ENCODE assay signal across 20 cellular contexts in the genomic region with DNA sequence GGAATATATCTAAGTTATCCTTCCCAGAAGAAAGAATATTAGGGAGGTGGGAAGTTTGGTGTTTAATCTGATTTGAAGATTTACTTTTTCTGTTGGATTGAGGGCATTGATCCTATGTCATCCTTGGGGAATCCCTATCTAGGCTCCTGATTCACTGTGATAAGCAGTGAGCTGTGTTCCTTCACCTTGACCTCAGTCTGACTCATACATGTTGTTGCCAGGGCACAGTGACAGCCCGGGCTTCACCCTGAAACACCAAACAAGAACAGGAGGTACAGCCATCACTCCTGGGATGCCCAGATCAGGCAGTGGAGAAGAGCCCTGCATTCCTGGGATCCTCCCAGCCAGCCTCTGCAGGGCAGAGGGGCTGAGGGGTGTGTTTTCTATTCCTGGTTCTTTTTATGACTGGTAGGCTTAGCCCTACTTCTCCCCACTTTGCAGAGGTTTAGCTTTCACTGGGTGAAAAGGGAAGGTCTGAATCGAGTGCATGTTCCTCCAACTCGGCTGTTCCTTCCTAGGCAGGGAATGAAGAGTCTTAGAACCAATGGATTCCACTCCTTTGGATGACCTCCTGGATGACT. TPM values are rescaled to one million over a fixed set of nuclear protein-coding genes. Genes with fewer than 3 reads are reported as not detected.
DNase-seq lines count a peak whose midpoint lies in the region; ATAC-seq and TF ChIP-seq lines count a peak whose summit lies in the region.
"Had no signal": no experiment of that assay in that cellular context is flagged by ENCODE, and none has a peak within 500 bp of the region (broad histone marks: within the 10 kb centered on the region; RNA-seq: fewer than 3 reads in every experiment).

No MANE protein-coding gene starts in this region.

- H3K4me3 ChIP-seq in IMR-90 (ENCODE audit: insufficient read depth, low read depth, low read length) (no peak overlapping the region), WERI-Rb-1 (ENCODE audit: low read depth, low read length) (no peak overlapping the region)
- H3K4me3 ChIP-seq: BLaER1 treated with 17β-estradiol and CSF1 and Interleukin-3, amounts not matched to agents 10 nM and 100 nM; esophagus muscularis mucosa; heart left ventricle; ovary; skin epidermis; tibial artery had no signal

- H3K79me1 ChIP-seq in IMR-90 (ENCODE audit: low read depth in 1 of 2, low read length in 2 of 2): peaks cover 3 to 28% of the 10 kb centered on the region in 2 experiments; a peak in 3 of 4 replicates

- dilution Hi-C loops in IMR-90 (cut with HindIII; ENCODE audit: low sequenced_read_pairs, unreplicated experiment): no loop called here

- intact Hi-C loops in IMR-90 (cut with micrococcal nuclease): no loop called here

- H3K36me3 ChIP-seq in IMR-90 (ENCODE audit: control insufficient read depth, insufficient read depth, low read length) (no peaks in the 10 kb centered on the region), WERI-Rb-1 (peaks cover 3% of the 10 kb centered on the region)
- H3K36me3 ChIP-seq: esophagus muscularis mucosa, heart left ventricle, ovary, tibial artery had no signal

- ATAC-seq in IMR-90 (ENCODE audit: low read depth): no peak
- no peak for ATAC-seq in WTC11
- ATAC-seq: heart left ventricle had no signal

- no peaks in the 10 kb centered on the region for H3K27me3 ChIP-seq in IMR-90 (ENCODE audit: control insufficient read depth, insufficient read depth, low read length)
- no peaks in the 10 kb centered on the region for H3K27me3 ChIP-seq in WERI-Rb-1 (ENCODE audit: insufficient read depth, low read depth, severe bottlenecking)
- H3K27me3 ChIP-seq: BLaER1 treated with 17β-estradiol and CSF1 and Interleukin-3, amounts not matched to agents 10 nM and 100 nM; esophagus muscularis mucosa; heart left ventricle; ovary; tibial artery had no signal

- TF ChIP-seq CTCF in IMR-90 (conservative IDR thresholded peaks at IDR 0.05; ENCODE audit: low read depth, low read length): no peak
- TF ChIP-seq CTCF in WTC11 (IDR thresholded peaks at IDR 0.05): no peak
- no peak for TF ChIP-seq CTCF in WERI-Rb-1 (IDR thresholded peaks at IDR 0.05; ENCODE audit: low read depth, low read length)

- peaks cover 35% of the 10 kb centered on the region for H3K4me1 Mint-ChIP-seq in WTC11

- POLR2A ChIA-PET in IMR-90 (lab: Charles Lee; ENCODE audit: unreplicated experiment) (no interaction called here), WTC11 (lab: Charles Lee) (no interaction called here)

- BruUV-seq in IMR-90 (replicated peaks; lab: Mats Ljungman, UMichigan): no TSS peak

- no peaks in the 10 kb centered on the region for H3K27me3 Mint-ChIP-seq in WTC11 (ENCODE audit: low read depth)

- no peaks in the 10 kb centered on the region for H3K9me3 Mint-ChIP-seq in WTC11

- 0 out of 2 replicates have a peak overlapping the region, but pooled peaks have one; percentile 48 for H3K27ac Mint-ChIP-seq in WTC11

- no peak overlapping the region for H3K9ac ChIP-seq in IMR-90 (ENCODE audit: low read depth, low read length)
- H3K9ac ChIP-seq: BLaER1 treated with 17β-estradiol and CSF1 and Interleukin-3, amounts not matched to agents 10 nM and 100 nM had no signal

- TF ChIP-seq RAD21 in IMR-90 (IDR thresholded peaks at IDR 0.05; ENCODE audit: low read length): no peak

- no peak overlapping the region for H3K23ac ChIP-seq in IMR-90 (ENCODE audit: low read depth, low read length)

- H2BK20ac ChIP-seq in IMR-90 (ENCODE audit: low read depth, low read length): no peak overlapping the region

- H3K9me1 ChIP-seq in IMR-90 (ENCODE audit: insufficient read depth, low read length): no peaks in the 10 kb centered on the region

- H4K20me1 ChIP-seq in IMR-90 (ENCODE audit: insufficient read depth, low read length): peaks cover 11% of the 10 kb centered on the region; the same call in 1 of the 2 replicates

- TF ChIP-seq POLR2A in IMR-90 (IDR thresholded peaks at IDR 0.05; ENCODE audit: low read depth, low read length): no peak

- in situ Hi-C loops in IMR-90 (cut with MboI; ENCODE audit: low sequenced_read_pairs): no loop called here

- no peaks in the 10 kb centered on the region for H3K36me3 Mint-ChIP-seq in WTC11

- no peak overlapping the region for H3K14ac ChIP-seq in IMR-90 (replicated peaks; ENCODE audit: low read depth, low read length)

- 0 out of 2 replicates have a peak, but pooled peaks cover 3% of the 10 kb centered on the region for H3K4me1 ChIP-seq in IMR-90 (ENCODE audit: control insufficient read depth, insufficient read depth, low read length)

- H4K5ac ChIP-seq in IMR-90 (ENCODE audit: low read depth, low read length): no peak overlapping the region

- DNase-seq in ELR (ENCODE audit: low read depth) (peak; percentile 63), IMR-90 (peak; percentile 23), WTC11 (ENCODE audit: low spot score) (no peak), kidney tubule cell (ENCODE audit: low spot score) (peak; percentile 69), NCI-H128 (lab: John Stamatoyannopoulos, UW; ENCODE audit: unreplicated experiment) (no peak), WERI-Rb-1 (no peak), DMS79 treated with DMSO at 0.1 percent for 48 hours (lab: John Stamatoyannopoulos, UW) (no peak), AML-193 (lab: John Stamatoyannopoulos, UW) (no peak)
- DNase-seq: anterior cingulate cortex, cortex of kidney, heart left ventricle, NCI-H1105, NCI-H2171, ovary, Right ventricle myocardium superior, T-helper 2 cell, tibial artery had no signal

- no peak overlapping the region for H3K4me3 Mint-ChIP-seq in WTC11

- CTCF ChIA-PET in IMR-90 (lab: Yijun Ruan, JAX) (no interaction called here), WTC11 (lab: Charles Lee) (interaction anchor here (10.7 kb wide), 1 partner anchor 18 kb away, joined by 187 read pairs; a partner anchor contains a TSS)

- H3K18ac ChIP-seq in IMR-90 (ENCODE audit: low read depth, low read length): no peak overlapping the region

- H3K9me3 ChIP-seq in IMR-90 (ENCODE audit: control insufficient read depth, insufficient read depth, low read length): no peaks in the 10 kb centered on the region
- H3K9me3 ChIP-seq in WERI-Rb-1 (ENCODE audit: severe bottlenecking): no peaks in the 10 kb centered on the region
- H3K9me3 ChIP-seq: BLaER1 treated with 17β-estradiol and CSF1 and Interleukin-3, amounts not matched to agents 10 nM and 100 nM; esophagus muscularis mucosa; heart left ventricle; ovary; tibial artery had no signal

- no peak overlapping the region for H2BK120ac ChIP-seq in IMR-90 (ENCODE audit: low read depth, low read length)

- H3K4me2 ChIP-seq in IMR-90 (ENCODE audit: low read depth, low read length): no peak overlapping the region
- H3K4me2 ChIP-seq: BLaER1 treated with 17β-estradiol and CSF1 and Interleukin-3, amounts not matched to agents 10 nM and 100 nM had no signal

- H2AFZ ChIP-seq in IMR-90 (replicated peaks; ENCODE audit: low read length, poor library complexity): no peak overlapping the region

- no peak overlapping the region for H4K91ac ChIP-seq in IMR-90 (ENCODE audit: insufficient read depth, low read depth, low read length)

- H2AK9ac ChIP-seq in IMR-90 (replicated peaks; ENCODE audit: low read depth, low read length, poor library complexity): no peak overlapping the region

- H2AK5ac ChIP-seq in IMR-90 (ENCODE audit: low read depth, low read length): no peak overlapping the region

- H3K27ac ChIP-seq in IMR-90 (ENCODE audit: insufficient read depth, low read length): no peak overlapping the region
- H3K27ac ChIP-seq in WERI-Rb-1: no peak overlapping the region
- H3K27ac ChIP-seq: BLaER1 treated with 17β-estradiol and CSF1 and Interleukin-3, amounts not matched to agents 10 nM and 100 nM; esophagus muscularis mucosa; heart left ventricle; ovary; skin epidermis; tibial artery had no signal

- H3K4ac ChIP-seq in IMR-90 (ENCODE audit: low read depth, low read length): no peak overlapping the region

- WGBS in IMR-90 (ENCODE audit: extremely low coverage in 2 of 2, insufficient read length in 1 of 2), 2 experiments: no CpG with 5 or more reads among the region's 3 CpGs

- H3K56ac ChIP-seq in IMR-90 (ENCODE audit: extremely low read depth, insufficient read depth, low read length): no peak overlapping the region

- no peak overlapping the region for H2BK5ac ChIP-seq in IMR-90 (ENCODE audit: low read depth, low read length, poor library complexity, severe bottlenecking)

- H4K8ac ChIP-seq in IMR-90 (ENCODE audit: low read depth in 2 of 2, low read length in 2 of 2): no peak overlapping the region

- H2BK15ac ChIP-seq in IMR-90 (ENCODE audit: low read depth, low read length): no peak overlapping the region

TF ChIP-seq in IMR-90, 13 proteins besides CTCF, POLR2A, EP300 and RAD21 (continues in another document):
- no peak for TF ChIP-seq FOS (IDR thresholded peaks at IDR 0.05; ENCODE audit: low read depth, low read length)
- TF ChIP-seq MXI1 (IDR thresholded peaks at IDR 0.05; ENCODE audit: borderline replicate concordance, low read depth, low read length): no peak
- TF ChIP-seq CEBPB (IDR thresholded peaks at IDR 0.05; ENCODE audit: low read depth, low read length): no peak
- no peak for TF ChIP-seq RFX5 (IDR thresholded peaks at IDR 0.05; ENCODE audit: low read depth, low read length)
- TF ChIP-seq CHD1 (IDR thresholded peaks at IDR 0.05; ENCODE audit: low read depth, low read length): no peak

RNA-seq across cellular contexts. Expression of a gene that starts 3.1 kb away (rescaled TPM):
- total RNA-seq in IMR-90 (2012; rRNA removed) (21.5 and 23.1 TPM in 2 replicates), WTC11 (2021) (51.3 to 56.2 TPM (median 53.0 TPM) in 3 replicates)
- polyA plus RNA-seq in IMR-90 (2012; rRNA removed): 25.6 and 27.5 TPM in 2 replicates
- 11.1 and 15.5 TPM in 2 replicates for polyA plus RNA-seq in IMR-90 (2012; cell fraction: cytosol; rRNA removed)
- 28.5 and 38.9 TPM in 2 replicates for polyA plus RNA-seq in IMR-90 (2012; cell fraction: nucleus; rRNA removed; ENCODE audit: low replicate concordance)

RNA-seq across cellular contexts. Expression of a gene that starts 3.4 kb away (rescaled TPM):
- 7.5 and 8.2 TPM in 2 replicates for total RNA-seq in IMR-90 (2012; rRNA removed)
- 6.9 and 7.3 TPM in 2 replicates for polyA plus RNA-seq in IMR-90 (2012; rRNA removed)
- polyA plus RNA-seq in IMR-90 (2012; cell fraction: cytosol; rRNA removed): 1.3 and 4.8 TPM in 2 replicates
- 1.7 and 3.6 TPM in 2 replicates for polyA plus RNA-seq in IMR-90 (2012; cell fraction: nucleus; rRNA removed; ENCODE audit: low replicate concordance)
- total RNA-seq in WTC11 (2021): 15.0 to 18.8 TPM (median 16.1 TPM) in 3 replicates

RNA-seq across cellular contexts. Expression of a gene that starts 17.5 kb away (rescaled TPM):
- total RNA-seq in IMR-90 (2012; rRNA removed) (35.8 and 36.7 TPM in 2 replicates), WTC11 (2021) (86.2 to 89.0 TPM (median 87.9 TPM) in 3 replicates)
- 17.1 and 19.4 TPM in 2 replicates for polyA plus RNA-seq in IMR-90 (2012; rRNA removed)
- polyA plus RNA-seq in IMR-90 (2012; cell fraction: cytosol; rRNA removed): 5.8 and 7.3 TPM in 2 replicates
- polyA plus RNA-seq in IMR-90 (2012; cell fraction: nucleus; rRNA removed; ENCODE audit: low replicate concordance): 8.0 and 37.0 TPM in 2 replicates

Comparison
In these comparisons a context has a peak if more than half of its experiments do, and no peak if none do; other contexts are left out.
1. DNase-seq: peak in ELR (single experiment), IMR-90 (single experiment) and kidney tubule cell (single experiment); none in WTC11 (single experiment), NCI-H128 (single experiment), WERI-Rb-1 (single experiment), DMS79 treated with DMSO at 0.1 percent for 48 hours (single experiment) and AML-193 (0 of 2).